2 cellular contexts compared by ENCODE assay signal in genomic region chr20:45323731-45324130, GRCh38.
TF ChIP-seq lines count a peak whose summit lies in the region.

No MANE protein-coding gene starts in this region.

TF ChIP-seq in HepG2, 621 proteins besides CTCF, POLR2A, EP300 and RAD21:
- TF ChIP-seq KMT2B (CRISPR knock-in tag; IDR thresholded peaks at IDR 0.05), result no peak
- no peak for TF ChIP-seq ATAD3A (CRISPR knock-in tag; IDR thresholded peaks at IDR 0.05)
- 0 out of 2 replicates have a peak, but pooled peaks have one; percentile 28 for TF ChIP-seq MLLT10 (CRISPR knock-in tag; IDR thresholded peaks at IDR 0.05)
- no peak for TF ChIP-seq PHF5A (CRISPR knock-in tag; IDR thresholded peaks at IDR 0.05; ENCODE audit: low read depth, unreplicated experiment)
- no peak for TF ChIP-seq ZFYVE20 (CRISPR knock-in tag; IDR thresholded peaks at IDR 0.05; ENCODE audit: borderline replicate concordance, low read depth)

TF ChIP-seq in WTC11, 78 proteins besides CTCF, POLR2A, EP300 and RAD21:
- no peak for TF ChIP-seq ZNF671 (CRISPR knock-in tag; IDR thresholded peaks at IDR 0.05)
- no peak for TF ChIP-seq ZNF317 (CRISPR knock-in tag; IDR thresholded peaks at IDR 0.05; ENCODE audit: borderline replicate concordance, low read depth)
- no peak for TF ChIP-seq USF1 (CRISPR knock-in tag; IDR thresholded peaks at IDR 0.05)
- no peak for TF ChIP-seq ZNF281 (CRISPR knock-in tag; IDR thresholded peaks at IDR 0.05)
- TF ChIP-seq MAX (CRISPR knock-in tag; IDR thresholded peaks at IDR 0.05), result no peak
- TF ChIP-seq USF2 (CRISPR knock-in tag; IDR thresholded peaks at IDR 0.05), result no peak
- no peak for TF ChIP-seq NFE2L1 (CRISPR knock-in tag; IDR thresholded peaks at IDR 0.05)
- TF ChIP-seq ATF1 (CRISPR knock-in tag; IDR thresholded peaks at IDR 0.05), result no peak
- no peak for TF ChIP-seq ESRRA (CRISPR knock-in tag; IDR thresholded peaks at IDR 0.05; ENCODE audit: borderline replicate concordance)
- no peak for TF ChIP-seq GABPB1 (CRISPR knock-in tag; IDR thresholded peaks at IDR 0.05)
- TF ChIP-seq ARID4B (CRISPR knock-in tag; IDR thresholded peaks at IDR 0.05; ENCODE audit: borderline replicate concordance), result no peak
- no peak for TF ChIP-seq SP1 (CRISPR knock-in tag; conservative IDR thresholded peaks at IDR 0.05)
- TF ChIP-seq ATF6 (CRISPR knock-in tag; IDR thresholded peaks at IDR 0.05), result no peak
- no peak for TF ChIP-seq CREM (CRISPR knock-in tag; IDR thresholded peaks at IDR 0.05)
- TF ChIP-seq ZNF219 (CRISPR knock-in tag; IDR thresholded peaks at IDR 0.05; ENCODE audit: borderline replicate concordance), result no peak
- no peak for TF ChIP-seq NR1H2 (CRISPR knock-in tag; IDR thresholded peaks at IDR 0.05)
- no peak for TF ChIP-seq FOXP4 (CRISPR knock-in tag; IDR thresholded peaks at IDR 0.05)
- no peak for TF ChIP-seq ZNF121 (CRISPR knock-in tag; IDR thresholded peaks at IDR 0.05)
- TF ChIP-seq ZNF138 (CRISPR knock-in tag; conservative IDR thresholded peaks at IDR 0.05), result no peak
TF ChIP-seq in WTC11: peak in this region for 0.
